27 cellular contexts compared by ENCODE assay signal in the genomic region with DNA sequence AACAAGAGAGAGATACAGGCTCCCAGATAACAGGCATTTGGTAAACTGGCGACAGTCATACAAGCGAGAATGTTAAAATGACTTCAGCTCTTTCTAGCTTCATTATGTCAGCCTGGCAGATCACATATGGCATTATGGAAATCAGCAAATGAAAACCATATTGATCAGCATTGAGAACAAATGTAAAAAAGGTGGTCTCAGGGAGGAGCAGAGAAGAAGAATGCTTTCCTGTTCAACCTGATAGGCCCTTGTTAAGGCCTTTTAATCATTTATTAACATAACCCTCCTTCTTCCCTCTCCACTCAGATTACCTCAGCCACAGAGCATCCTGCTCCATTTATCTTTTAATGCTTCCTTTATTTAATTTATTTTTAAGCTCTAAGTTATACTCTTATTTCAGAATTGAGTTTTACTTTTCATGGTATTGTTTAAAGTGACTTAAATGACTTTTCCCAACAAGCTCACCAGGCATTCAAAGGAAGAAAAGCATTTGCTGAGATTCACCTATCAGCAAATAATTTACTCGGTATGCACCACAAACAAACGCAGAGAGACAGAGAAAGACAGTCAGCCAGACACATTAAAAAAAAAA.
A peak's percentile ranks its signal among the peaks of the same experiment; 100 is the strongest.
DNase-seq lines count a peak whose midpoint lies in the region; ATAC-seq, FAIRE-seq and TF ChIP-seq lines count a peak whose summit lies in the region.
"Had no signal": no experiment of that assay in that cellular context is flagged by ENCODE, and none has a peak within 500 bp of the region (broad histone marks: within the 10 kb centered on the region; RNA-seq: fewer than 3 reads in every experiment).

No MANE protein-coding gene starts in this region.

- no peak overlapping the region for H3K9ac ChIP-seq in neural progenitor cell

- H3K27ac Mint-ChIP-seq in neural progenitor cell = no peak overlapping the region
- H3K27ac Mint-ChIP-seq: activated CD8-positive, alpha-beta T cell treated with anti-CD3 and anti-CD28 coated beads, Interleukin-2, amount 10 ng/mL, durations not matched to agents 7 days and 5 days; activated naive CD8-positive, alpha-beta T cell treated with anti-CD3 and anti-CD28 coated beads, Interleukin-2, amount 10 ng/mL, durations not matched to agents 7 days and 5 days; CD4-positive, alpha-beta memory T cell had no signal

- H3F3A ChIP-seq in neural progenitor cell (ENCODE audit: low read depth) = peaks cover 19% of the 10 kb centered on the region

- H3K9me3 Mint-ChIP-seq in neural progenitor cell = peaks cover 3% of the 10 kb centered on the region

- no peaks in the 10 kb centered on the region for H3K27me3 ChIP-seq in hepatocyte
- H3K27me3 ChIP-seq in neural progenitor cell = no peaks in the 10 kb centered on the region
- no peaks in the 10 kb centered on the region for H3K27me3 ChIP-seq in left lung

- no peak overlapping the region for H2AFZ ChIP-seq in hepatocyte
- H2AFZ ChIP-seq in neural progenitor cell (replicated peaks) = no peak overlapping the region
- H2AFZ ChIP-seq: PC-9 had no signal

- POLR2A ChIA-PET in HEK293 (lab: Yijun Ruan, JAX) = interaction anchor here (0.7 kb wide), 1 partner anchor 338 kb away, joined by 4 read pairs; no protein-coding TSS in a partner anchor

- peak; percentile 41 for DNase-seq in RCC 7860 (ENCODE audit: low spot score)
- DNase-seq in hepatocyte (ENCODE audit: low spot score) = no peak
- no peak for DNase-seq in neural progenitor cell (ENCODE audit: low spot score)
- no peak for DNase-seq in activated naive CD4-positive, alpha-beta T cell (lab: John Stamatoyannopoulos, UW)
- no peak for DNase-seq in left lung
- DNase-seq: activated CD4-positive, alpha-beta T cell treated with anti-CD3 and anti-CD28 coated beads for 1 hour; activated CD8-positive, alpha-beta T cell treated with anti-CD3 and anti-CD28 coated beads, Interleukin-2, amount 10 ng/mL, durations not matched to agents 7 days and 5 days; activated effector memory CD4-positive, alpha-beta T cell treated with Interleukin-2 at 50 U/mL for 16 hours; activated naive CD8-positive, alpha-beta T cell treated with anti-CD3 and anti-CD28 coated beads, Interleukin-2, amount 10 ng/mL, durations not matched to agents 7 days and 5 days; activated T-cell treated with anti-CD3 and anti-CD28 coated beads for 4 hours; CD4-positive, alpha-beta memory T cell; central memory CD4-positive, alpha-beta T cell; dermis blood vessel endothelial cell; GF-D8; GOT3; head of caudate nucleus; lower lobe of right lung; NCI-H1048; NCI-H187; PC-9; psoas muscle; SHP77 treated with DMSO at 0.1 percent for 48 hours; T-helper 1 cell; trophoblast cell had no signal

- H3K4me1 ChIP-seq in HEK293 (ENCODE audit: control insufficient read depth, insufficient read depth, low read length) (peaks cover 47% of the 10 kb centered on the region), hepatocyte (ENCODE audit: insufficient read depth) (peaks cover 32% of the 10 kb centered on the region), neural progenitor cell (peaks cover 83% of the 10 kb centered on the region), left lung (peaks cover 0 to 6% of the 10 kb centered on the region in 2 donors)
- H3K4me1 ChIP-seq: lower lobe of right lung had no signal

- no peaks in the 10 kb centered on the region for H3K36me3 ChIP-seq in HEK293 (ENCODE audit: control insufficient read depth in 2 of 2, insufficient read depth in 1 of 2, low read length in 2 of 2)
- H3K36me3 ChIP-seq in hepatocyte (replicated peaks; ENCODE audit: insufficient read depth, low read depth) = no peaks in the 10 kb centered on the region
- H3K36me3 ChIP-seq in neural progenitor cell = no peaks in the 10 kb centered on the region
- H3K36me3 ChIP-seq in left lung = no peaks in the 10 kb centered on the region
- H3K36me3 ChIP-seq: lower lobe of right lung had no signal

- no peaks in the 10 kb centered on the region for H4K20me1 ChIP-seq in hepatocyte (ENCODE audit: insufficient read depth, poor library complexity, severe bottlenecking)
- H4K20me1 ChIP-seq in neural progenitor cell (ENCODE audit: low read depth) = no peaks in the 10 kb centered on the region

- H3K36me3 Mint-ChIP-seq in neural progenitor cell = no peaks in the 10 kb centered on the region
- H3K36me3 Mint-ChIP-seq: CD4-positive, alpha-beta memory T cell had no signal

- H3K4me3 Mint-ChIP-seq in neural progenitor cell = no peak overlapping the region
- H3K4me3 Mint-ChIP-seq: activated CD8-positive, alpha-beta T cell treated with anti-CD3 and anti-CD28 coated beads, Interleukin-2, amount 10 ng/mL, durations not matched to agents 7 days and 5 days; activated naive CD8-positive, alpha-beta T cell treated with anti-CD3 and anti-CD28 coated beads, Interleukin-2, amount 10 ng/mL, durations not matched to agents 7 days and 5 days; CD4-positive, alpha-beta memory T cell had no signal

- CTCF ChIA-PET in HEK293 (lab: Yijun Ruan, JAX) = interaction anchor here (0.6 to 1.0 kb wide), 2 partner anchors 234 to 334 kb away, joined by 3 to 5 read pairs; no protein-coding TSS in a partner anchor

- H3K9me3 ChIP-seq in HEK293 (ENCODE audit: control insufficient read depth, insufficient read depth, low read depth, low read length) (no peaks in the 10 kb centered on the region), hepatocyte (ENCODE audit: low read depth) (no peaks in the 10 kb centered on the region), neural progenitor cell (ENCODE audit: low read depth) (no peaks in the 10 kb centered on the region), left lung (no peaks in the 10 kb centered on the region)
- H3K9me3 ChIP-seq: lower lobe of right lung, psoas muscle had no signal

- TF ChIP-seq CTCF in HEK293 (tag by site-specific recombination; IDR thresholded peaks at IDR 0.05) = no peak
- no peak for TF ChIP-seq CTCF in hepatocyte (IDR thresholded peaks at IDR 0.05; ENCODE audit: poor library complexity)
- TF ChIP-seq CTCF in neural progenitor cell (IDR thresholded peaks at IDR 0.05) = no peak
- TF ChIP-seq CTCF in left lung (IDR thresholded peaks at IDR 0.05) = no peak

- H3K27ac ChIP-seq in HEK293 (ENCODE audit: extremely low read depth, low read depth, low read length) (no peak overlapping the region), hepatocyte (peak overlapping the region; percentile 83), neural progenitor cell (peak overlapping the region; percentile 68), left lung (no peak overlapping the region)
- H3K27ac ChIP-seq: lower lobe of right lung, PC-9, psoas muscle had no signal

- peak; percentile 88 for FAIRE-seq in RCC 7860 (lab: Jason Lieb, UNC)
- FAIRE-seq: endothelial cell of umbilical vein had no signal

- 54% methylated on average over 4 of the region's 4 CpGs for WGBS in hepatocyte (ENCODE audit: low lambda C conversion rate, missing lambda C conversion rate)

- peaks cover 48% of the 10 kb centered on the region for H3K4me1 Mint-ChIP-seq in neural progenitor cell

- H3K9me2 ChIP-seq in hepatocyte (replicated peaks; ENCODE audit: insufficient read depth) = no peaks in the 10 kb centered on the region

- no peak overlapping the region for H3K4me3 ChIP-seq in HEK293 (ENCODE audit: low read depth, low read length)
- no peak overlapping the region for H3K4me3 ChIP-seq in hepatocyte
- no peak overlapping the region for H3K4me3 ChIP-seq in neural progenitor cell
- no peak overlapping the region for H3K4me3 ChIP-seq in left lung
- H3K4me3 ChIP-seq: lower lobe of right lung, PC-9, psoas muscle had no signal

- no peak for ATAC-seq in HG03378 (IDR thresholded peaks at IDR 0.05; ENCODE audit: unreplicated experiment)
- ATAC-seq in left lung = no peak
- ATAC-seq: activated CD8-positive, alpha-beta T cell treated with anti-CD3 and anti-CD28 coated beads, Interleukin-2, amount 10 ng/mL, durations not matched to agents 7 days and 5 days; lower lobe of right lung; psoas muscle had no signal

- no peaks in the 10 kb centered on the region for H3K27me3 Mint-ChIP-seq in neural progenitor cell (ENCODE audit: insufficient read depth, low read depth)
- H3K27me3 Mint-ChIP-seq: CD4-positive, alpha-beta memory T cell had no signal

- H3K4me2 ChIP-seq in hepatocyte = peak overlapping the region; percentile 70
- peak overlapping the region; percentile 30 for H3K4me2 ChIP-seq in neural progenitor cell
- H3K4me2 ChIP-seq: PC-9 had no signal

- intact Hi-C loops in left lung (cut with DNase I) = no loop called here

- peaks cover 14% of the 10 kb centered on the region for H3K79me2 ChIP-seq in hepatocyte
- H3K79me2 ChIP-seq in neural progenitor cell (ENCODE audit: low read depth) = no peaks in the 10 kb centered on the region

TF ChIP-seq in HEK293, 187 proteins besides CTCF, POLR2A, EP300 and RAD21 (continues in another document):
- TF ChIP-seq GLI4 (tag by site-specific recombination; IDR thresholded peaks at IDR 0.05) (no peak), ZNF423 (tag by site-specific recombination; IDR thresholded peaks at IDR 0.05) (no peak), ZNF514 (tag by site-specific recombination; IDR thresholded peaks at IDR 0.05) (no peak), SETDB1 (IDR thresholded peaks at IDR 0.05; ENCODE audit: insufficient read length, low read length) (no peak), ZNF16 (tag by site-specific recombination; IDR thresholded peaks at IDR 0.05; ENCODE audit: low read depth) (no peak), ZNF157 (tag by site-specific recombination; IDR thresholded peaks at IDR 0.05) (no peak), ZNF433 (tag by site-specific recombination; IDR thresholded peaks at IDR 0.05; ENCODE audit: low read depth) (no peak), ZNF664 (tag by site-specific recombination; IDR thresholded peaks at IDR 0.05) (no peak), ZNF341 (tag by site-specific recombination; IDR thresholded peaks at IDR 0.05; ENCODE audit: low read depth) (no peak), ZBTB1 (tag by site-specific recombination; IDR thresholded peaks at IDR 0.05) (no peak), ZBTB17 (tag by site-specific recombination; IDR thresholded peaks at IDR 0.05) (peak; percentile 53), ZNF629 (tag by site-specific recombination; IDR thresholded peaks at IDR 0.05) (no peak), ZNF354C (tag by site-specific recombination; IDR thresholded peaks at IDR 0.05; ENCODE audit: borderline replicate concordance, low read depth) (no peak)
- TF ChIP-seq, protein P1, sequence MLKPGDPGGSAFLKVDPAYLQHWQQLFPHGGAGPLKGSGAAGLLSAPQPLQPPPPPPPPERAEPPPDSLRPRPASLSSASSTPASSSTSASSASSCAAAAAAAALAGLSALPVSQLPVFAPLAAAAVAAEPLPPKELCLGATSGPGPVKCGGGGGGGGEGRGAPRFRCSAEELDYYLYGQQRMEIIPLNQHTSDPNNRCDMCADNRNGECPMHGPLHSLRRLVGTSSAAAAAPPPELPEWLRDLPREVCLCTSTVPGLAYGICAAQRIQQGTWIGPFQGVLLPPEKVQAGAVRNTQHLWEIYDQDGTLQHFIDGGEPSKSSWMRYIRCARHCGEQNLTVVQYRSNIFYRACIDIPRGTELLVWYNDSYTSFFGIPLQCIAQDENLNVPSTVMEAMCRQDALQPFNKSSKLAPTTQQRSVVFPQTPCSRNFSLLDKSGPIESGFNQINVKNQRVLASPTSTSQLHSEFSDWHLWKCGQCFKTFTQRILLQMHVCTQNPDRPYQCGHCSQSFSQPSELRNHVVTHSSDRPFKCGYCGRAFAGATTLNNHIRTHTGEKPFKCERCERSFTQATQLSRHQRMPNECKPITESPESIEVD (tag by site-specific recombination; IDR thresholded peaks at IDR 0.05) = peak; percentile 77

Comparison
In these comparisons a context has a peak if more than half of its experiments do, and no peak if none do; other contexts are left out.
1. H3K27ac ChIP-seq: peak in hepatocyte (single experiment) and neural progenitor cell (single experiment); none in HEK293 (single experiment) and left lung (0 of 2).